ENCODE assay signal across 19 cellular contexts in genomic region chr20:19789009-19789408, GRCh38. TPM values are rescaled to one million over a fixed set of nuclear protein-coding genes. Genes with fewer than 3 reads are reported as not detected.
"Had no signal": no experiment of that assay in that cellular context is flagged by ENCODE, and none has a peak within 500 bp of the region (broad histone marks: within the 10 kb centered on the region; RNA-seq: fewer than 3 reads in every experiment).

No MANE protein-coding gene starts in this region.

- H3K4me3 Mint-ChIP-seq: activated CD8-positive, alpha-beta memory T cell treated with anti-CD3 and anti-CD28 coated beads, Interleukin-2, amount 10 ng/mL, durations not matched to agents 7 days and 5 days; activated naive CD4-positive, alpha-beta T cell treated with anti-CD3 and anti-CD28 coated beads, Interleukin-2, amount 10 ng/mL, durations not matched to agents 7 days and 5 days; activated T-cell treated with anti-CD3 and anti-CD28 coated beads, Interleukin-2, amount 50 U/mL, for 24 hours; natural killer cell; stimulated activated naive B cell treated with anti-CD40 and anti-IgM and Interleukin-4, amounts not matched to agents 10 μg/mL and 1 μg/mL and 100 μg/mL, for 72 hours had no signal

- H3K36me3 ChIP-seq: cardiac muscle cell, esophagus muscularis mucosa, left lung had no signal

- H3K27me3 ChIP-seq: cardiac muscle cell, esophagus muscularis mucosa, left lung, tibial artery had no signal

- H3K4me1 Mint-ChIP-seq: activated CD8-positive, alpha-beta memory T cell treated with anti-CD3 and anti-CD28 coated beads, Interleukin-2, amount 10 ng/mL, durations not matched to agents 7 days and 5 days; activated naive CD4-positive, alpha-beta T cell treated with anti-CD3 and anti-CD28 coated beads, Interleukin-2, amount 10 ng/mL, durations not matched to agents 7 days and 5 days had no signal

- H3K9me3 ChIP-seq: left lung, tibial artery had no signal

- DNase-seq: activated CD4-positive, alpha-beta T cell treated with anti-CD3 and anti-CD28 coated beads for 1 hour; activated CD4-positive, alpha-beta T cell treated with anti-CD3 and anti-CD28 coated beads, Interleukin-2, amount 50 U/mL, for 48 hours; activated CD8-positive, alpha-beta memory T cell treated with anti-CD3 and anti-CD28 coated beads, Interleukin-2, amount 10 ng/mL, durations not matched to agents 7 days and 5 days; activated naive CD4-positive, alpha-beta T cell treated with anti-CD3 and anti-CD28 coated beads, Interleukin-2, amount 10 ng/mL, durations not matched to agents 7 days and 5 days; activated T-cell treated with anti-CD3 and anti-CD28 coated beads, Interleukin-2, amount 50 U/mL, for 24 hours; hippocampal formation; kidney; left lung; mesenchymal stem cell; natural killer cell; posterior cingulate gyrus; retina; stimulated activated CD4-positive, alpha-beta T cell treated with anti-CD3 and anti-CD28 coated beads, Interleukin-15, amount 100 ng/mL, for 24 hours; stimulated activated CD4-positive, alpha-beta T cell treated with anti-CD3 and anti-CD28 coated beads, Interleukin-4, amount 100 ng/mL, for 1 hour; stimulated activated naive B cell treated with anti-CD40 and anti-IgM and Interleukin-4, amounts not matched to agents 10 μg/mL and 1 μg/mL and 100 μg/mL, for 72 hours; T1000; tibial artery had no signal

- H3K27ac ChIP-seq: cardiac muscle cell, esophagus muscularis mucosa, left lung, tibial artery had no signal

- ATAC-seq: activated CD8-positive, alpha-beta memory T cell treated with anti-CD3 and anti-CD28 coated beads, Interleukin-2, amount 10 ng/mL, durations not matched to agents 7 days and 5 days; left lung; natural killer cell; stimulated activated naive B cell treated with anti-CD40 and anti-IgM and Interleukin-4, amounts not matched to agents 10 μg/mL and 1 μg/mL and 100 μg/mL, for 72 hours had no signal

- H3K27ac Mint-ChIP-seq: activated CD8-positive, alpha-beta memory T cell treated with anti-CD3 and anti-CD28 coated beads, Interleukin-2, amount 10 ng/mL, durations not matched to agents 7 days and 5 days; activated naive CD4-positive, alpha-beta T cell treated with anti-CD3 and anti-CD28 coated beads, Interleukin-2, amount 10 ng/mL, durations not matched to agents 7 days and 5 days; activated T-cell treated with anti-CD3 and anti-CD28 coated beads, Interleukin-2, amount 50 U/mL, for 24 hours; natural killer cell; stimulated activated naive B cell treated with anti-CD40 and anti-IgM and Interleukin-4, amounts not matched to agents 10 μg/mL and 1 μg/mL and 100 μg/mL, for 72 hours had no signal

- H3K36me3 Mint-ChIP-seq: activated CD8-positive, alpha-beta memory T cell treated with anti-CD3 and anti-CD28 coated beads, Interleukin-2, amount 10 ng/mL, durations not matched to agents 7 days and 5 days; activated naive CD4-positive, alpha-beta T cell treated with anti-CD3 and anti-CD28 coated beads, Interleukin-2, amount 10 ng/mL, durations not matched to agents 7 days and 5 days; natural killer cell had no signal

- H3K9me3 Mint-ChIP-seq: natural killer cell had no signal

- H3K4me3 ChIP-seq: cardiac muscle cell, esophagus muscularis mucosa, left lung, tibial artery had no signal

RNA-seq across cellular contexts. Expression of gene RIN2, which starts 31.0 kb away (rescaled TPM):
- total RNA-seq: activated CD8-positive, alpha-beta memory T cell treated with anti-CD3 and anti-CD28 coated beads, Interleukin-2, amount 10 ng/mL, durations not matched to agents 7 days and 5 days had no signal
